In the genomic region with DNA sequence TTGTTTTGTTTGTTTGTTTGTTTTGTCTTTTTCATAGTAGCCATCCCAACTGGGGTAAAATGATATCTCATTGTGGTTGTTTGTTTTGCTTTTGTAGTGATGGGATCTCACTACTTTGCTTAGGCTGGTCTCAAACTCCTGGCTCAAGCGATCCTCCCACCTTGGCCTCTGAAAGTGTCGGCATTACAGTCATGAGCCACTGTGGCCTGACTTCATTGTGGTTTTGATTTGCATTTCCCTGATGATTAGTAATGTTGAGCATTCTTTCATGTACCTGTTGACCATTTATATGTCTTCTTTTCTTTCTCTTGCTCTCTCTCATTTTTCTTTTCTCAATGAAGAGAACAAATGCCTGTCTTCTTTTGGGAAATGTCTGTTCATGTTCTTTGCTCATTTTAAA, we compare ENCODE assay signal across 23 cellular contexts. TPM values are rescaled to one million over a fixed set of nuclear protein-coding genes. Genes with fewer than 3 reads are reported as not detected.
"Had no signal": no experiment of that assay in that cellular context is flagged by ENCODE, and none has a peak within 500 bp of the region (broad histone marks: within the 10 kb centered on the region; RNA-seq: fewer than 3 reads in every experiment).

No MANE protein-coding gene starts in this region.

- H3K36me3 Mint-ChIP-seq: mesothelial cell of epicardium, type B pancreatic cell had no signal

- H3K4me3 Mint-ChIP-seq: effector memory CD8-positive, alpha-beta T cell; mesothelial cell of epicardium; nephron; type B pancreatic cell had no signal

- H3K27ac Mint-ChIP-seq: effector memory CD8-positive, alpha-beta T cell; mesothelial cell of epicardium; nephron; progenitor cell of endocrine pancreas; type B pancreatic cell had no signal

- H3K4me1 Mint-ChIP-seq: mesothelial cell of epicardium, nephron had no signal

- DNase-seq: cortex of kidney; effector memory CD8-positive, alpha-beta T cell; gastrocnemius medialis; heart right ventricle; hypothalamus; islet precursor cell; mammary epithelial cell; occipital lobe; pancreas; right cardiac atrium; small intestine; stimulated activated CD4-positive, alpha-beta T cell treated with anti-CD3 and anti-CD28 coated beads, Interleukin-12 subunit alpha, Interleukin-12 subunit beta, amount 100 ng/mL, for 4 hours; stimulated activated naive CD8-positive, alpha-beta T cell treated with anti-CD3 and anti-CD28 coated beads, Interleukin-15, Interleukin-2, amounts not matched to agents 100 U/mL and 50 U/mL, for 24 hours; thyroid gland had no signal

- ATAC-seq: effector memory CD8-positive, alpha-beta T cell; gastrocnemius medialis; heart right ventricle; left lobe of liver; pancreas; right cardiac atrium; stimulated activated naive CD8-positive, alpha-beta T cell treated with anti-CD3 and anti-CD28 coated beads, Interleukin-15, Interleukin-2, amounts not matched to agents 100 U/mL and 50 U/mL, for 24 hours had no signal

- H3K27ac ChIP-seq: epithelial cell of prostate, esophagus muscularis mucosa, gastrocnemius medialis, heart right ventricle, pancreas, suprapubic skin, thyroid gland had no signal

- H3K27me3 ChIP-seq: pancreas, suprapubic skin, thyroid gland had no signal

- H3K4me1 ChIP-seq: esophagus muscularis mucosa, gastrocnemius medialis, heart right ventricle, pancreas, suprapubic skin, thyroid gland had no signal

- H3K9me3 Mint-ChIP-seq: effector memory CD8-positive, alpha-beta T cell had no signal

- H3K9me3 ChIP-seq: esophagus muscularis mucosa, gastrocnemius medialis, pancreas, suprapubic skin, thyroid gland had no signal

- H3K4me3 ChIP-seq: esophagus muscularis mucosa, gastrocnemius medialis, heart right ventricle, pancreas, suprapubic skin, thyroid gland had no signal

- H3K36me3 ChIP-seq: esophagus muscularis mucosa, gastrocnemius medialis, heart right ventricle, pancreas, suprapubic skin, thyroid gland had no signal

- H3K27me3 Mint-ChIP-seq: progenitor cell of endocrine pancreas had no signal

RNA-seq across cellular contexts. Expression of a gene that starts 30.8 kb away (rescaled TPM):
- total RNA-seq: fibroblast of villous mesenchyme had no signal
